Comparison of ENCODE assay signal across 10 cellular contexts in genomic region chr21:46060596-46061061, GRCh38. TPM values are rescaled to one million over a fixed set of nuclear protein-coding genes. Genes with fewer than 3 reads are reported as not detected.
A peak's percentile ranks its signal among the peaks of the same experiment; 100 is the strongest.
DNase-seq lines count a peak whose midpoint lies in the region; ATAC-seq and TF ChIP-seq lines count a peak whose summit lies in the region.
"Had no signal": no experiment of that assay in that cellular context is flagged by ENCODE, and none has a peak within 500 bp of the region (broad histone marks: within the 10 kb centered on the region; RNA-seq: fewer than 3 reads in every experiment).

No MANE protein-coding gene starts in this region.

- peak; percentile 50 for DNase-seq in stimulated activated CD4-positive, alpha-beta T cell treated with anti-CD3 and anti-CD28 coated beads, Interleukin-15, amount 100 ng/mL, for 24 hours
- no peak for DNase-seq in stimulated activated CD4-positive, alpha-beta T cell treated with anti-CD3 and anti-CD28 coated beads, Interleukin-4, amount 100 ng/mL, for 4 hours
- peak in 2 of 9 donors; percentile 0 to 34 for DNase-seq in naive thymus-derived CD4-positive, alpha-beta T cell
- DNase-seq in vagina (ENCODE audit: extremely low spot score in 2 of 2) (peak in 1 of 2 donors; percentile 98), KG1 (lab: John Stamatoyannopoulos, UW) (no peak), GDM1 (lab: John Stamatoyannopoulos, UW) (no peak), NCI-H82 treated with DMSO at 0.1 percent for 48 hours (lab: John Stamatoyannopoulos, UW; ENCODE audit: unreplicated experiment) (no peak)
- DNase-seq: DND-41 had no signal

- intact Hi-C loops in naive thymus-derived CD4-positive, alpha-beta T cell (cut with micrococcal nuclease): no loop called here
- intact Hi-C loops in vagina (cut with DNase I): no loop called here

- CTCF ChIA-PET in naive thymus-derived CD4-positive, alpha-beta T cell (lab: Charles Lee): no interaction called here

- H3K36me3 Mint-ChIP-seq in naive thymus-derived CD4-positive, alpha-beta T cell: peaks cover 0 to 5% (median 0%) of the 10 kb centered on the region in 5 donors
- H3K36me3 Mint-ChIP-seq: brain had no signal

- no peak for TF ChIP-seq CTCF in vagina (IDR thresholded peaks at IDR 0.05)

- no peak overlapping the region for H3K4me3 ChIP-seq in naive thymus-derived CD4-positive, alpha-beta T cell (ENCODE audit: low read length)
- no peak overlapping the region for H3K4me3 ChIP-seq in vagina

- H3K9me3 Mint-ChIP-seq in naive thymus-derived CD4-positive, alpha-beta T cell: peaks cover 0 to 21% (median 6%) of the 10 kb centered on the region in 11 donors

- peak; percentile 14 for ATAC-seq in naive thymus-derived CD4-positive, alpha-beta T cell

- no peak overlapping the region for H3K4me3 Mint-ChIP-seq in naive thymus-derived CD4-positive, alpha-beta T cell

- POLR2A ChIA-PET in naive thymus-derived CD4-positive, alpha-beta T cell (lab: Charles Lee): no interaction called here

- H3K36me3 ChIP-seq in naive thymus-derived CD4-positive, alpha-beta T cell (ENCODE audit: control insufficient read depth in 2 of 3, insufficient read depth in 3 of 3, low read length in 3 of 3): no peaks in the 10 kb centered on the region
- no peaks in the 10 kb centered on the region for H3K36me3 ChIP-seq in vagina

- peaks cover 0 to 4% (median 0%) of the 10 kb centered on the region in 3 experiments for H3K9me3 ChIP-seq in naive thymus-derived CD4-positive, alpha-beta T cell (ENCODE audit: control insufficient read depth in 2 of 3, low read length in 3 of 3)
- H3K9me3 ChIP-seq in vagina: no peaks in the 10 kb centered on the region

- H3K27me3 Mint-ChIP-seq in naive thymus-derived CD4-positive, alpha-beta T cell: peaks cover 17 to 58% (median 47%) of the 10 kb centered on the region in 5 donors

- peaks cover 7 to 11% of the 10 kb centered on the region in 2 donors for H3K4me1 ChIP-seq in naive thymus-derived CD4-positive, alpha-beta T cell (ENCODE audit: control insufficient read depth in 2 of 2, insufficient read depth in 2 of 2, low read length in 2 of 2)
- H3K4me1 ChIP-seq in vagina: peaks cover 43% of the 10 kb centered on the region

- H3K27ac Mint-ChIP-seq in naive thymus-derived CD4-positive, alpha-beta T cell: no peak overlapping the region

- peak overlapping the region; percentile 57 for H3K27ac ChIP-seq in cingulate gyrus (ENCODE audit: low read depth, low read length)
- no peak overlapping the region for H3K27ac ChIP-seq in naive thymus-derived CD4-positive, alpha-beta T cell (ENCODE audit: low read depth, low read length)
- H3K27ac ChIP-seq in vagina: peak overlapping the region; percentile 90

- TF ChIP-seq POLR2A in vagina (IDR thresholded peaks at IDR 0.05): no peak

- H3K27me3 ChIP-seq in naive thymus-derived CD4-positive, alpha-beta T cell (ENCODE audit: control insufficient read depth in 2 of 2, insufficient read depth in 2 of 2, low read length in 2 of 2): peaks cover 0 to 5% of the 10 kb centered on the region in 2 donors
- H3K27me3 ChIP-seq in vagina: no peaks in the 10 kb centered on the region

- peaks cover 8 to 22% (median 17%) of the 10 kb centered on the region in 7 donors for H3K4me1 Mint-ChIP-seq in naive thymus-derived CD4-positive, alpha-beta T cell

RNA-seq across cellular contexts. Expression of gene COL6A2, which starts 37.3 kb away (rescaled TPM):
- 10 to 100 TPM in 4 of 5 experiments, 1 to 10 TPM in 1; 3.1 to 47.7 (median 40.3) TPM for total RNA-seq in naive thymus-derived CD4-positive, alpha-beta T cell
- 1 to 10 TPM; 1.7 to 4.4 TPM for polyA plus RNA-seq in naive thymus-derived CD4-positive, alpha-beta T cell
- total RNA-seq in vagina: 535 TPM

Comparison
In these comparisons a context has a peak if more than half of its experiments do, and no peak if none do; other contexts are left out.
1. RNA of gene COL6A2, which starts 37.3 kb away (total RNA-seq): 535 TPM in vagina (single experiment); 3.1 to 47.7 TPM in naive thymus-derived CD4-positive, alpha-beta T cell; every median in the first group is over 10 times any median in the second.